Comparison of ENCODE assay signal across 2 cellular contexts in genomic region chrX:113634565-113634964, GRCh38.
TF ChIP-seq lines count a peak whose summit lies in the region.

No MANE protein-coding gene starts in this region.

TF ChIP-seq in HepG2, 621 proteins besides CTCF, POLR2A, EP300 and RAD21:
- TF ChIP-seq ATF7 (IDR thresholded peaks at IDR 0.05) (peak; percentile 44), ATF7 (CRISPR knock-in tag; IDR thresholded peaks at IDR 0.05) (no peak), CREB1 (IDR thresholded peaks at IDR 0.05) (peak; percentile 84), CREB1 (CRISPR knock-in tag; IDR thresholded peaks at IDR 0.05) (no peak), ZBTB38 (CRISPR knock-in tag; IDR thresholded peaks at IDR 0.05) (no peak)
- TF ChIP-seq, protein P1, sequence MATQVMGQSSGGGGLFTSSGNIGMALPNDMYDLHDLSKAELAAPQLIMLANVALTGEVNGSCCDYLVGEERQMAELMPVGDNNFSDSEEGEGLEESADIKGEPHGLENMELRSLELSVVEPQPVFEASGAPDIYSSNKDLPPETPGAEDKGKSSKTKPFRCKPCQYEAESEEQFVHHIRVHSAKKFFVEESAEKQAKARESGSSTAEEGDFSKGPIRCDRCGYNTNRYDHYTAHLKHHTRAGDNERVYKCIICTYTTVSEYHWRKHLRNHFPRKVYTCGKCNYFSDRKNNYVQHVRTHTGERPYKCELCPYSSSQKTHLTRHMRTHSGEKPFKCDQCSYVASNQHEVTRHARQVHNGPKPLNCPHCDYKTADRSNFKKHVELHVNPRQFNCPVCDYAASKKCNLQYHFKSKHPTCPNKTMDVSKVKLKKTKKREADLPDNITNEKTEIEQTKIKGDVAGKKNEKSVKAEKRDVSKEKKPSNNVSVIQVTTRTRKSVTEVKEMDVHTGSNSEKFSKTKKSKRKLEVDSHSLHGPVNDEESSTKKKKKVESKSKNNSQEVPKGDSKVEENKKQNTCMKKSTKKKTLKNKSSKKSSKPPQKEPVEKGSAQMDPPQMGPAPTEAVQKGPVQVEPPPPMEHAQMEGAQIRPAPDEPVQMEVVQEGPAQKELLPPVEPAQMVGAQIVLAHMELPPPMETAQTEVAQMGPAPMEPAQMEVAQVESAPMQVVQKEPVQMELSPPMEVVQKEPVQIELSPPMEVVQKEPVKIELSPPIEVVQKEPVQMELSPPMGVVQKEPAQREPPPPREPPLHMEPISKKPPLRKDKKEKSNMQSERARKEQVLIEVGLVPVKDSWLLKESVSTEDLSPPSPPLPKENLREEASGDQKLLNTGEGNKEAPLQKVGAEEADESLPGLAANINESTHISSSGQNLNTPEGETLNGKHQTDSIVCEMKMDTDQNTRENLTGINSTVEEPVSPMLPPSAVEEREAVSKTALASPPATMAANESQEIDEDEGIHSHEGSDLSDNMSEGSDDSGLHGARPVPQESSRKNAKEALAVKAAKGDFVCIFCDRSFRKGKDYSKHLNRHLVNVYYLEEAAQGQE (IDR thresholded peaks at IDR 0.05; ENCODE audit: borderline replicate concordance in 1 of 2, low read depth in 1 of 2, low read length in 2 of 2) = no peak

TF ChIP-seq in HEK293, 187 proteins besides CTCF, POLR2A, EP300 and RAD21:
- TF ChIP-seq ATF2 (tag by site-specific recombination; IDR thresholded peaks at IDR 0.05; ENCODE audit: low read depth) = peak; percentile 52
- no peak for TF ChIP-seq ZNF223 (tag by site-specific recombination; IDR thresholded peaks at IDR 0.05)
TF ChIP-seq in HEK293: peak in this region for 1.
